In the genomic region with DNA sequence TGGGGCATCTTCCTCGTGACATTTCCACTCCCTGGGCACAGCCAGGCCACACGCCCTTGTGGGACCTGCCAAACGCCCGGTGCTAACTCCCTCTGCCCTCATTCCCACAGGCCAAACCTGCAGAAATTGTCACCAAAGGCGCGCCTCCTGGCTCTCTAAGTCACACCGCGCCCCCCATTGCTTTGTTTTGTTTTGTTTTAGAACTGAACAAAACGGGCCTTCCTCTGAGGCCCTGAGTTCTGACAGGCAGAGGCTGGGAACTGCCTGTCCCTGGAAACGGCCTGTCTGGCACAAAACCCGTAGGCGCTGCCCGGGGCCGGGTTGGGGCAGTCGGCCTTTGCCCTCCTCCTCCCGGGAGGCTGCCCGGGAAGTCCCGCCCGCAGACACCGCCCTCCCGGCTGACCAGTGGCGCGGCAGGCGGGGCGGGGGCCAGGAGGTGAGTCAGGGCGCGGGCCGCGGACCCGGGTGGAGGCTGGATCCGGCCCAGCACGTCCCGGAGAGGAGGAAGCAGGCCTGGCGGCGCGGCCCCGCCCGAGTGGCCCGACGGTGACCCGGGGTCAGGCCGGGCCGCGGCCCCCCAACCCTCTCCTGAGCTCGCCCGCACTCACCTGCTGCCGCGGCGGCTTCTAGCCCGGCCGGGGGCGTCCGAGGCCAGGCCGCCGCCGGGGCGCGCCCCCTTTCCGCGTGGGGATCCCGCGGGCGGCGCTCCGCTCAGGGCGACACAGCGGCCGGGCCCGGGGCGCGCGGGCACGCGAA, we compare ENCODE assay signal across 1 cellular context.
TF ChIP-seq lines count a peak whose summit lies in the region.

No MANE protein-coding gene starts in this region.

TF ChIP-seq in HCT116, 20 proteins besides CTCF, POLR2A, EP300 and RAD21 (continued from another document):
- TF ChIP-seq FOSL1 (IDR thresholded peaks at IDR 0.05; ENCODE audit: low read depth) (peak; percentile 45; the same call in 1 of the 2 replicates), ZFX (IDR thresholded peaks at IDR 0.05) (peak; percentile 86; the same call in 1 of the 2 replicates), EZH2 (IDR thresholded peaks at IDR 0.05) (no peak), CEBPB (IDR thresholded peaks at IDR 0.05; ENCODE audit: low read depth) (no peak), EZH2phosphoT487 (IDR thresholded peaks at IDR 0.05; ENCODE audit: borderline replicate concordance) (no peak), SRF (IDR thresholded peaks at IDR 0.05; ENCODE audit: low read depth) (no peak), SIN3A (IDR thresholded peaks at IDR 0.05; ENCODE audit: low read depth) (peak; percentile 71), POLR2AphosphoS5 (IDR thresholded peaks at IDR 0.05; ENCODE audit: low read depth, low read length) (peak; percentile 48; the same call in 1 of the 2 replicates), ZNF274 (IDR thresholded peaks at IDR 0.05; ENCODE audit: low read depth, low read length) (no peak), CBX3 (IDR thresholded peaks at IDR 0.05; ENCODE audit: low read depth) (no peak), JUND (IDR thresholded peaks at IDR 0.05) (no peak; the same call in none of the 2 replicates), YY1 (IDR thresholded peaks at IDR 0.05; ENCODE audit: extremely low read depth, insufficient replicate concordance, low read depth, low read length) (no peak)
- TF ChIP-seq, protein P1, sequence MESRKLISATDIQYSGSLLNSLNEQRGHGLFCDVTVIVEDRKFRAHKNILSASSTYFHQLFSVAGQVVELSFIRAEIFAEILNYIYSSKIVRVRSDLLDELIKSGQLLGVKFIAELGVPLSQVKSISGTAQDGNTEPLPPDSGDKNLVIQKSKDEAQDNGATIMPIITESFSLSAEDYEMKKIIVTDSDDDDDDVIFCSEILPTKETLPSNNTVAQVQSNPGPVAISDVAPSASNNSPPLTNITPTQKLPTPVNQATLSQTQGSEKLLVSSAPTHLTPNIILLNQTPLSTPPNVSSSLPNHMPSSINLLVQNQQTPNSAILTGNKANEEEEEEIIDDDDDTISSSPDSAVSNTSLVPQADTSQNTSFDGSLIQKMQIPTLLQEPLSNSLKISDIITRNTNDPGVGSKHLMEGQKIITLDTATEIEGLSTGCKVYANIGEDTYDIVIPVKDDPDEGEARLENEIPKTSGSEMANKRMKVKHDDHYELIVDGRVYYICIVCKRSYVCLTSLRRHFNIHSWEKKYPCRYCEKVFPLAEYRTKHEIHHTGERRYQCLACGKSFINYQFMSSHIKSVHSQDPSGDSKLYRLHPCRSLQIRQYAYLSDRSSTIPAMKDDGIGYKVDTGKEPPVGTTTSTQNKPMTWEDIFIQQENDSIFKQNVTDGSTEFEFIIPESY (IDR thresholded peaks at IDR 0.05; ENCODE audit: extremely low read depth, insufficient replicate concordance, low read length), result no peak
